Comparison of ENCODE assay signal across 8 cellular contexts in the genomic region with DNA sequence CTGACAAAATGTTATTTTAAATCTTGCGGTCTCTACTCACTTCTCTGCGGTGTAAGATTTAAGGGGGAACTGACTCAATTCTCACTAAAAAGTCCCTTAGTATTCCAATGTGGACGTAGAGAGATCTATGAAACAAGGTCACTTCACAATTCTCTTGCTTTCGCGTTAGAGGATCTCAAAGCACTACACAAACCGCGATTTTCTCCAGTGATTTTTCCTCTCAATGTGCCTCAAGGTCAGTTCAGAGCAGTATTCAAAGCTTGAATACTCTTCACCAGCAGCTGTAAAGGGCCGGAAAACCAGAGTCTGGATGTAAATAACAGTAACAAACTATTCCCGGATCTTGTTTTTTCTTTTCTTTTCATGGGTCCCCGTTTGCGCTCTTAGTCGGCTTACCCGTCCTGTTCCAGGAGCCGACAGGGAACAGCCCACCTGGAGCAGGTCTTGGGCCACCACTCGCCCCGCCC.
DNase-seq lines count a peak whose midpoint lies in the region; FAIRE-seq lines count a peak whose summit lies in the region.

No MANE protein-coding gene starts in this region.

- peaks cover 5% of the 10 kb centered on the region for H3K4me1 ChIP-seq in ectodermal cell (ENCODE audit: control insufficient read depth, insufficient read depth, low read length)

- peaks cover 62% of the 10 kb centered on the region for H3K27me3 ChIP-seq in ectodermal cell (ENCODE audit: control insufficient read depth, insufficient read depth, low read length, poor library complexity, severe bottlenecking)

- peak overlapping the region; percentile 45 for H3K4me3 ChIP-seq in ectodermal cell (ENCODE audit: insufficient read depth, low read depth, low read length)

- DNase-seq in activated T-cell treated with anti-CD3 and anti-CD28 coated beads, Interleukin-2, amount 50 U/mL, for 48 hours: peak; percentile 19 to 28
- DNase-seq in activated T-cell treated with anti-CD3 and anti-CD28 coated beads, Interleukin-2, amount 50 U/mL, for 1 hour: no peak
- peak; percentile 74 for DNase-seq in midbrain (lab: John Stamatoyannopoulos, UW)
- DNase-seq in urothelium cell line (ENCODE audit: low spot score): peak; percentile 55
- no peak for DNase-seq in activated gamma-delta T cell treated with Interleukin-2 at 50 U/mL for 16 hours
- DNase-seq in hepatic stellate cell (ENCODE audit: low spot score): no peak
- no peak for DNase-seq in epidermal melanocyte (ENCODE audit: insufficient read length, low spot score)

- H3K27ac ChIP-seq in ectodermal cell (ENCODE audit: insufficient read depth, low read depth, low read length, poor library complexity, severe bottlenecking): no peak overlapping the region

- H3K36me3 ChIP-seq in ectodermal cell (ENCODE audit: control insufficient read depth, insufficient read depth, low read length): no peaks in the 10 kb centered on the region

- no peak for FAIRE-seq in urothelium cell line (lab: Jason Lieb, UNC)

- 14 to 18% methylated on average over 16 of the region's 16 CpGs for WGBS in ectodermal cell, 2 experiments

- H3K9me3 ChIP-seq in ectodermal cell (ENCODE audit: control insufficient read depth, low read length): no peaks in the 10 kb centered on the region

Comparison
In these comparisons a context has a peak if more than half of its experiments do, and no peak if none do; other contexts are left out.
1. DNase-seq: peak in activated T-cell treated with anti-CD3 and anti-CD28 coated beads, Interleukin-2, amount 50 U/mL, for 48 hours (2 of 2), midbrain (single experiment) and urothelium cell line (single experiment); none in activated T-cell treated with anti-CD3 and anti-CD28 coated beads, Interleukin-2, amount 50 U/mL, for 1 hour (single experiment), activated gamma-delta T cell treated with Interleukin-2 at 50 U/mL for 16 hours (single experiment), hepatic stellate cell (single experiment) and epidermal melanocyte (single experiment).